Comparison of ENCODE assay signal across 20 cellular contexts in genomic region chr17:63278731-63279442, GRCh38.
A peak's percentile ranks its signal among the peaks of the same experiment; 100 is the strongest.
DNase-seq lines count a peak whose midpoint lies in the region; ATAC-seq and TF ChIP-seq lines count a peak whose summit lies in the region.
"Had no signal": no experiment of that assay in that cellular context is flagged by ENCODE, and none has a peak within 500 bp of the region (broad histone marks: within the 10 kb centered on the region; RNA-seq: fewer than 3 reads in every experiment).

No MANE protein-coding gene starts in this region.

- in situ Hi-C loops in GM23248 (cut with MboI) = no loop called here

- H3K27ac Mint-ChIP-seq in memory B cell = peak overlapping the region; percentile 11
- H3K27ac Mint-ChIP-seq in T-helper 2 cell treated with Interferon-gamma antibody and Interleukin-4, amounts not matched to agents 5 μg/mL and 100 μg/mL, for 36 hours = no peak overlapping the region
- H3K27ac Mint-ChIP-seq: activated naive CD4-positive, alpha-beta T cell treated with anti-CD3 and anti-CD28 coated beads, Interleukin-2, amount 50 U/mL, for 24 hours had no signal

- peaks cover 13% of the 10 kb centered on the region for H3K4me1 Mint-ChIP-seq in memory B cell
- peaks cover 8% of the 10 kb centered on the region for H3K4me1 Mint-ChIP-seq in T-helper 2 cell treated with Interferon-gamma antibody and Interleukin-4, amounts not matched to agents 5 μg/mL and 100 μg/mL, for 36 hours (ENCODE audit: low read depth)

- no peak overlapping the region for H2AFZ ChIP-seq in GM23248
- no peak overlapping the region for H2AFZ ChIP-seq in PC-3 (ENCODE audit: low read length)

- H3K4me3 ChIP-seq in GM23248 (no peak overlapping the region), PC-3 (ENCODE audit: low read length) (no peak overlapping the region), heart right ventricle (no peak overlapping the region), H7 (ENCODE audit: insufficient read depth, low read depth, low read length) (no peak overlapping the region)
- H3K4me3 ChIP-seq: BLaER1 treated with 17β-estradiol and CSF1 and Interleukin-3, amounts not matched to agents 10 nM and 100 nM; mucosa of descending colon; ovary; spleen had no signal

- H4K20me1 ChIP-seq in GM23248 (ENCODE audit: insufficient read depth) (no peaks in the 10 kb centered on the region), PC-3 (ENCODE audit: low read length) (no peaks in the 10 kb centered on the region)
- H4K20me1 ChIP-seq: BLaER1 treated with 17β-estradiol and CSF1 and Interleukin-3, amounts not matched to agents 10 nM and 100 nM had no signal

- H3K36me3 ChIP-seq in GM23248 (ENCODE audit: low read depth) = peaks cover 12% of the 10 kb centered on the region; the same call in 1 of the 2 replicates
- H3K36me3 ChIP-seq in PC-3 (ENCODE audit: low read depth, low read length) = no peaks in the 10 kb centered on the region
- no peaks in the 10 kb centered on the region for H3K36me3 ChIP-seq in heart right ventricle
- H3K36me3 ChIP-seq in H7 (replicated peaks; ENCODE audit: control insufficient read depth, insufficient read depth, low read length) = no peaks in the 10 kb centered on the region
- H3K36me3 ChIP-seq: BLaER1 treated with 17β-estradiol and CSF1 and Interleukin-3, amounts not matched to agents 10 nM and 100 nM; ovary; spleen had no signal

- H3K36me3 Mint-ChIP-seq in memory B cell = peaks cover 1% of the 10 kb centered on the region
- no peaks in the 10 kb centered on the region for H3K36me3 Mint-ChIP-seq in T-helper 2 cell treated with Interferon-gamma antibody and Interleukin-4, amounts not matched to agents 5 μg/mL and 100 μg/mL, for 36 hours (ENCODE audit: low read depth)

- DNase-seq in ELR (ENCODE audit: low read depth) (peak; percentile 40), GM23248 (no peak), PC-3 (no peak), memory B cell (ENCODE audit: low spot score in 2 of 2) (no peak), heart right ventricle (no peak), ecto neural progenitor cell (ENCODE audit: low spot score) (no peak), H7 (no peak)
- DNase-seq in T-helper 2 cell treated with Interferon-gamma antibody and Interleukin-4, amounts not matched to agents 5 μg/mL and 100 μg/mL, for 36 hours (ENCODE audit: low spot score) = no peak
- DNase-seq: activated CD4-positive, CD25-positive, alpha-beta regulatory T cell; central memory CD4-positive, alpha-beta T cell; DND-41; head of caudate nucleus; islet precursor cell; mucosa of descending colon; NCI-H1092 treated with DMSO at 0.1 percent for 48 hours; ovary; spleen; substantia nigra had no signal

- CTCF ChIA-PET in PC-3 (lab: Charles Lee) = interaction anchor here (0.6 kb wide), 1 partner anchor 1123 kb away, joined by 3 read pairs; no protein-coding TSS in a partner anchor

- H3K79me2 ChIP-seq in GM23248 (ENCODE audit: insufficient read depth) = peaks cover 71% of the 10 kb centered on the region
- H3K79me2 ChIP-seq in PC-3 (ENCODE audit: low read length) = no peaks in the 10 kb centered on the region

- POLR2A ChIA-PET in PC-3 (lab: Charles Lee; ENCODE audit: unreplicated experiment) = no interaction called here

- H3K4me1 ChIP-seq in GM23248 (ENCODE audit: insufficient read depth) (peaks cover 73% of the 10 kb centered on the region), PC-3 (ENCODE audit: insufficient read depth, low read length) (peaks cover 67% of the 10 kb centered on the region), heart right ventricle (peaks cover 0 to 37% (median 10%) of the 10 kb centered on the region in 9 donors)

- intact Hi-C loops in PC-3 (cut with micrococcal nuclease) = loop anchor here (5.0 kb wide), 1 partner anchor 78 kb away; no protein-coding TSS in a partner anchor
- intact Hi-C loops in heart right ventricle (cut with DNase I) = no loop called here

- no peak overlapping the region for H3K4me3 Mint-ChIP-seq in memory B cell
- no peak overlapping the region for H3K4me3 Mint-ChIP-seq in T-helper 2 cell treated with Interferon-gamma antibody and Interleukin-4, amounts not matched to agents 5 μg/mL and 100 μg/mL, for 36 hours
- H3K4me3 Mint-ChIP-seq: activated naive CD4-positive, alpha-beta T cell treated with anti-CD3 and anti-CD28 coated beads, Interleukin-2, amount 50 U/mL, for 24 hours had no signal

- H3K9me3 ChIP-seq in GM23248 (ENCODE audit: low read depth) = no peaks in the 10 kb centered on the region
- no peaks in the 10 kb centered on the region for H3K9me3 ChIP-seq in PC-3 (ENCODE audit: low read length)
- peaks cover 0 to 17% (median 5%) of the 10 kb centered on the region in 11 donors for H3K9me3 ChIP-seq in heart right ventricle
- H3K9me3 ChIP-seq: mucosa of descending colon, ovary had no signal

- TF ChIP-seq CTCF in PC-3 (conservative IDR thresholded peaks at IDR 0.05; ENCODE audit: low read depth, low read length) = no peak
- TF ChIP-seq CTCF in heart right ventricle (IDR thresholded peaks at IDR 0.05) = no peak

- whole genome bisulfite sequencing in GM23248 (ENCODE audit: low coverage in 1 of 2, low lambda C conversion rate in 2 of 2, missing lambda C conversion rate in 2 of 2), 2 experiments = 73 to 81% methylated on average over 2 of the region's 2 CpGs
- 82 to 88% methylated on average over 2 of the region's 2 CpGs for WGBS in heart right ventricle, 2 donors

- no peaks in the 10 kb centered on the region for H3K27me3 Mint-ChIP-seq in memory B cell
- peaks cover 12% of the 10 kb centered on the region for H3K27me3 Mint-ChIP-seq in T-helper 2 cell treated with Interferon-gamma antibody and Interleukin-4, amounts not matched to agents 5 μg/mL and 100 μg/mL, for 36 hours (ENCODE audit: low read depth)
- H3K27me3 Mint-ChIP-seq: activated naive CD4-positive, alpha-beta T cell treated with anti-CD3 and anti-CD28 coated beads, Interleukin-2, amount 50 U/mL, for 24 hours had no signal

- H3K4me2 ChIP-seq in GM23248 (ENCODE audit: unreplicated experiment) = peak overlapping the region; percentile 76
- H3K4me2 ChIP-seq in PC-3 (ENCODE audit: low read length) = peak overlapping the region; percentile 63

- H3K9ac ChIP-seq in GM23248 (peak overlapping the region; percentile 78; the same call in 1 of the 2 replicates), PC-3 (ENCODE audit: low read length) (peak overlapping the region; percentile 65)
- H3K9ac ChIP-seq: BLaER1 treated with 17β-estradiol and CSF1 and Interleukin-3, amounts not matched to agents 10 nM and 100 nM had no signal

- H3K27me3 ChIP-seq in GM23248 (replicated peaks; ENCODE audit: insufficient read depth) (no peaks in the 10 kb centered on the region), PC-3 (ENCODE audit: low read length) (no peaks in the 10 kb centered on the region), heart right ventricle (no peaks in the 10 kb centered on the region), H7 (ENCODE audit: control insufficient read depth, insufficient read depth, low read length) (no peaks in the 10 kb centered on the region)
- H3K27me3 ChIP-seq: BLaER1 treated with 17β-estradiol and CSF1 and Interleukin-3, amounts not matched to agents 10 nM and 100 nM; ovary; spleen had no signal

- peak overlapping the region; percentile 95 for H3K27ac ChIP-seq in GM23248
- H3K27ac ChIP-seq in PC-3 (ENCODE audit: low read length) = peak overlapping the region; percentile 86
- H3K27ac ChIP-seq in heart right ventricle = peak overlapping the region in 1 of 10 donors; percentile 11
- H3K27ac ChIP-seq: ovary, spleen had no signal

- H3F3A ChIP-seq in GM23248 (ENCODE audit: insufficient read depth) (peaks cover 88% of the 10 kb centered on the region), PC-3 (ENCODE audit: low read length, unreplicated experiment) (peaks cover 3% of the 10 kb centered on the region)

- ATAC-seq in PC-3 (no peak), memory B cell (ENCODE audit: low read depth) (peak; percentile 53), heart right ventricle (no peak)
- ATAC-seq: mucosa of descending colon had no signal

- no peaks in the 10 kb centered on the region for H3K9me2 ChIP-seq in GM23248 (ENCODE audit: insufficient read depth)
- no peaks in the 10 kb centered on the region for H3K9me2 ChIP-seq in PC-3 (replicated peaks; ENCODE audit: low read length)

- peaks cover 1% of the 10 kb centered on the region for H3K9me3 Mint-ChIP-seq in memory B cell
- H3K9me3 Mint-ChIP-seq in T-helper 2 cell treated with Interferon-gamma antibody and Interleukin-4, amounts not matched to agents 5 μg/mL and 100 μg/mL, for 36 hours = no peaks in the 10 kb centered on the region

- BruUV-seq in PC-3 (replicated peaks; lab: Mats Ljungman, UMichigan) = no TSS peak
